Comparison of ENCODE assay signal across 20 cellular contexts in the genomic region with DNA sequence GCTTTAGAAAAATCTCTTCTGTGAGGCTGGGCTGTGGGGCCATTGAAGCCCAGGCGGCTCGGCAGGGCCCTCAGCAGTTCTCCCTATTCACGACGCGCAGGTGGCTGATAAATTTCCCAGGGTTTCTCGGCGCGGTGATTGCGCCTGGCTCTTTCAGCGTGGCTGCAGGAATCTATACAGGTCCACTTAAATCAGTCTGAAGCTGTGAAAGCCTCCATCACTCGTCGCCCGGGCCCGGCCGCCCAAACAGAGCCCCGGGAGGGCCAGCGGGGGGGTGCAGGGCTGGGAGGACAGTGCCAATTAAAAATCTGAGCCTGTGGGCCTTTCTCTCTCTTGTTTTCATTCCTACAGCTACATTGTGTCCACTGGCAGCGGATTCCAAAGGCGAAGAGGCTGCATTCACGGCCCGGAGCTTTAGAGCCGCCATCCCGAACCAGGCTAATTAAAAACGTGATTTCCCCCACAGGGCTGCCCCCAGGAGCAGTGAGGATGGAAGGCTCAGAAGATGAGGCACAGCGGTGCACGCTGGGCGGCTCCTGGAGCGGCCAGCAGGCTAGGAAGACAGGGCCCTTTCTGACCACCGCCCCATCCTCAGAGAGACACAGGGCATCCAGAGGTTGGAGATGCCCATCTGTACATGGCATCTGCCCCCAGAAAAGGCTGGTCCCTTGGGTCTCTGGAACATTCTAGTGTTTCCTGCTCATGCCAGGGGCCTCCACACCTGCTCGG.
DNase-seq lines count a peak whose midpoint lies in the region; ATAC-seq and TF ChIP-seq lines count a peak whose summit lies in the region.
"Had no signal": no experiment of that assay in that cellular context is flagged by ENCODE, and none has a peak within 500 bp of the region (broad histone marks: within the 10 kb centered on the region; RNA-seq: fewer than 3 reads in every experiment).

No MANE protein-coding gene starts in this region.

- ATAC-seq in left ventricle myocardium superior = no peak
- no peak for ATAC-seq in stimulated activated memory B cell treated with anti-CD40 and anti-IgM and Interleukin-4, amounts not matched to agents 10 μg/mL and 1 μg/mL and 100 μg/mL, for 72 hours
- no peak for ATAC-seq in GM18498 (IDR thresholded peaks at IDR 0.05; ENCODE audit: unreplicated experiment)
- ATAC-seq: activated CD4-positive, alpha-beta T cell treated with anti-CD3 and anti-CD28 coated beads for 36 hours; sciatic nerve had no signal

- H4K20me1 ChIP-seq in SU-DHL-6 (ENCODE audit: low read depth, low read length) = no peaks in the 10 kb centered on the region; the same call in 1 of the 2 replicates

- H3K9me3 ChIP-seq in SU-DHL-6 (ENCODE audit: insufficient read depth, low read length) = no peaks in the 10 kb centered on the region
- H3K9me3 ChIP-seq: breast epithelium had no signal

- H3K27ac Mint-ChIP-seq in stimulated activated memory B cell treated with anti-CD40 and anti-IgM and Interleukin-4, amounts not matched to agents 10 μg/mL and 1 μg/mL and 100 μg/mL, for 72 hours = peak overlapping the region; percentile 99
- H3K27ac Mint-ChIP-seq: activated CD4-positive, alpha-beta T cell treated with anti-CD3 and anti-CD28 coated beads for 36 hours had no signal

- H3K36me3 ChIP-seq in SU-DHL-6 (ENCODE audit: low read length) = no peaks in the 10 kb centered on the region
- H3K36me3 ChIP-seq: breast epithelium had no signal

- intact Hi-C loops in left ventricle myocardium superior (cut with micrococcal nuclease) = loop anchor here (10.0 kb wide), 1 partner anchor 101 kb away; the partner anchor contains the start of gene FAM53B

- no peak overlapping the region for H3K9ac ChIP-seq in SU-DHL-6 (ENCODE audit: low read length)

- no peak overlapping the region for H3K4me3 Mint-ChIP-seq in stimulated activated memory B cell treated with anti-CD40 and anti-IgM and Interleukin-4, amounts not matched to agents 10 μg/mL and 1 μg/mL and 100 μg/mL, for 72 hours
- H3K4me3 Mint-ChIP-seq: activated CD4-positive, alpha-beta T cell treated with anti-CD3 and anti-CD28 coated beads for 36 hours; activated naive CD4-positive, alpha-beta T cell treated with anti-CD3 and anti-CD28 coated beads, Interleukin-2, amount 50 U/mL, for 24 hours; T-helper 2 cell treated with Interferon-gamma antibody and Interleukin-4, amounts not matched to agents 5 μg/mL and 100 μg/mL, for 36 hours had no signal

- H3K4me3 ChIP-seq in SU-DHL-6 (ENCODE audit: insufficient read depth, low read length, poor library complexity, severe bottlenecking) = no peak overlapping the region
- H3K4me3 ChIP-seq: breast epithelium had no signal

- no peaks in the 10 kb centered on the region for H3K27me3 ChIP-seq in SU-DHL-6 (ENCODE audit: low read length)
- H3K27me3 ChIP-seq: breast epithelium had no signal

- no peak for TF ChIP-seq CTCF in SU-DHL-6 (IDR thresholded peaks at IDR 0.05; ENCODE audit: insufficient read depth, low read length, poor library complexity, severe bottlenecking)

- peaks cover 100% of the 10 kb centered on the region for H3K79me2 ChIP-seq in SU-DHL-6 (ENCODE audit: insufficient read depth, low read length)

- no peak overlapping the region for H2AFZ ChIP-seq in SU-DHL-6 (ENCODE audit: low read depth, low read length, severe bottlenecking)

- DNase-seq in NCI-H2171 treated with DMSO at 0.1 percent for 48 hours (lab: John Stamatoyannopoulos, UW) (peak; percentile 4), NCI-H2171 (lab: John Stamatoyannopoulos, UW) (no peak), left ventricle myocardium superior (peak; percentile 43), SK-N-DZ (ENCODE audit: low spot score) (no peak), DMS153 (lab: John Stamatoyannopoulos, UW) (no peak)
- DNase-seq: activated CD4-positive, alpha-beta T cell treated with anti-CD3 and anti-CD28 coated beads for 36 hours; GDM1; MM.1S; NCI-H2081 treated with DMSO at 0.1 percent for 48 hours; NK-92 treated with Interleukin-12 subunit alpha and Interleukin-12 subunit beta, amount 100 ng/mL, for 24 hours; SHP77; stimulated activated CD4-positive, alpha-beta T cell treated with anti-CD3 and anti-CD28 coated beads, Interleukin-2, amount 100 ng/mL, for 48 hours; trophoblast cell had no signal

- H3F3A ChIP-seq in SU-DHL-6 (ENCODE audit: insufficient read depth) = peaks cover 5% of the 10 kb centered on the region; the same call in 1 of the 2 replicates

- peaks cover 26% of the 10 kb centered on the region for H3K36me3 Mint-ChIP-seq in stimulated activated memory B cell treated with anti-CD40 and anti-IgM and Interleukin-4, amounts not matched to agents 10 μg/mL and 1 μg/mL and 100 μg/mL, for 72 hours
- H3K36me3 Mint-ChIP-seq: activated naive CD4-positive, alpha-beta T cell treated with anti-CD3 and anti-CD28 coated beads, Interleukin-2, amount 50 U/mL, for 24 hours had no signal

- H3K9me2 ChIP-seq in SU-DHL-6 (replicated peaks; ENCODE audit: insufficient read depth, low read length) = no peaks in the 10 kb centered on the region

- no peaks in the 10 kb centered on the region for H3K27me3 Mint-ChIP-seq in stimulated activated memory B cell treated with anti-CD40 and anti-IgM and Interleukin-4, amounts not matched to agents 10 μg/mL and 1 μg/mL and 100 μg/mL, for 72 hours
- H3K27me3 Mint-ChIP-seq: activated CD4-positive, alpha-beta T cell treated with anti-CD3 and anti-CD28 coated beads for 36 hours; activated naive CD4-positive, alpha-beta T cell treated with anti-CD3 and anti-CD28 coated beads, Interleukin-2, amount 50 U/mL, for 24 hours had no signal

- peak overlapping the region; percentile 67; the same call in 1 of the 2 replicates for H3K27ac ChIP-seq in SU-DHL-6 (ENCODE audit: low read depth, low read length)
- H3K27ac ChIP-seq: breast epithelium had no signal

- H3K4me1 Mint-ChIP-seq in stimulated activated memory B cell treated with anti-CD40 and anti-IgM and Interleukin-4, amounts not matched to agents 10 μg/mL and 1 μg/mL and 100 μg/mL, for 72 hours = peaks cover 99% of the 10 kb centered on the region

- H3K4me2 ChIP-seq in SU-DHL-6 (ENCODE audit: low read depth, low read length, poor library complexity, severe bottlenecking) = peak overlapping the region; percentile 26

- H3K9me3 Mint-ChIP-seq in stimulated activated memory B cell treated with anti-CD40 and anti-IgM and Interleukin-4, amounts not matched to agents 10 μg/mL and 1 μg/mL and 100 μg/mL, for 72 hours = no peaks in the 10 kb centered on the region
- H3K9me3 Mint-ChIP-seq: activated naive CD4-positive, alpha-beta T cell treated with anti-CD3 and anti-CD28 coated beads, Interleukin-2, amount 50 U/mL, for 24 hours; T-helper 2 cell treated with Interferon-gamma antibody and Interleukin-4, amounts not matched to agents 5 μg/mL and 100 μg/mL, for 36 hours had no signal

Comparison
In these comparisons a context has a peak if more than half of its experiments do, and no peak if none do; other contexts are left out.
1. DNase-seq: peak in NCI-H2171 treated with DMSO at 0.1 percent for 48 hours (single experiment) and left ventricle myocardium superior (single experiment); none in NCI-H2171 (single experiment), SK-N-DZ (single experiment) and DMS153 (single experiment).